ENCODE assay signal across 8 cellular contexts in genomic region chr3:57755368-57756021, GRCh38. TPM values are rescaled to one million over a fixed set of nuclear protein-coding genes. Genes with fewer than 3 reads are reported as not detected.
DNase-seq lines count a peak whose midpoint lies in the region; ATAC-seq and TF ChIP-seq lines count a peak whose summit lies in the region.

No MANE protein-coding gene starts in this region.

- dilution Hi-C loops in IMR-90 (cut with HindIII; ENCODE audit: low sequenced_read_pairs, unreplicated experiment), result no loop called here

- H3K9me1 ChIP-seq in IMR-90 (ENCODE audit: insufficient read depth, low read length), result peaks cover 7% of the 10 kb centered on the region; the same call in 1 of the 2 replicates

- H3K27ac Mint-ChIP-seq in memory B cell, result peak overlapping the region; percentile 84
- peak overlapping the region; percentile 95 for H3K27ac Mint-ChIP-seq in stimulated activated naive CD8-positive, alpha-beta T cell treated with anti-CD3 and anti-CD28 coated beads, Interleukin-15, Interleukin-2, amounts not matched to agents 100 ng/mL and 50 ng/mL, for 24 hours

- H4K20me1 ChIP-seq in IMR-90 (ENCODE audit: insufficient read depth, low read length), result peaks cover 31% of the 10 kb centered on the region

- H2BK120ac ChIP-seq in IMR-90 (ENCODE audit: low read depth, low read length), result peak overlapping the region; percentile 66

- H3K27me3 ChIP-seq in IMR-90 (ENCODE audit: control insufficient read depth, insufficient read depth, low read length), result no peaks in the 10 kb centered on the region
- no peaks in the 10 kb centered on the region for H3K27me3 ChIP-seq in dorsolateral prefrontal cortex

- peak overlapping the region; percentile 88 for H3K27ac ChIP-seq in IMR-90 (ENCODE audit: insufficient read depth, low read length)
- peak overlapping the region; percentile 60 to 98 (median 92) for H3K27ac ChIP-seq in dorsolateral prefrontal cortex

- peak overlapping the region; percentile 52; the same call in 1 of the 2 replicates for H4K91ac ChIP-seq in IMR-90 (ENCODE audit: insufficient read depth, low read depth, low read length)

- no peak for TF ChIP-seq RAD21 in IMR-90 (IDR thresholded peaks at IDR 0.05; ENCODE audit: low read length)

- H2AK9ac ChIP-seq in IMR-90 (replicated peaks; ENCODE audit: low read depth, low read length, poor library complexity), result no peak overlapping the region

- peak overlapping the region; percentile 87 for H2BK5ac ChIP-seq in IMR-90 (ENCODE audit: low read depth, low read length, poor library complexity, severe bottlenecking)

- 0 out of 3 replicates have a peak overlapping the region, but pooled peaks have one; percentile 12 for H2BK15ac ChIP-seq in IMR-90 (ENCODE audit: low read depth, low read length)

- peaks cover 17% of the 10 kb centered on the region for H3K4me1 Mint-ChIP-seq in memory B cell
- peaks cover 40% of the 10 kb centered on the region for H3K4me1 Mint-ChIP-seq in stimulated activated naive CD8-positive, alpha-beta T cell treated with anti-CD3 and anti-CD28 coated beads, Interleukin-15, Interleukin-2, amounts not matched to agents 100 ng/mL and 50 ng/mL, for 24 hours (ENCODE audit: low read depth)

- H2AK5ac ChIP-seq in IMR-90 (ENCODE audit: low read depth, low read length), result no peak overlapping the region

- POLR2A ChIA-PET in IMR-90 (lab: Charles Lee; ENCODE audit: unreplicated experiment), result no interaction called here

- H4K5ac ChIP-seq in IMR-90 (ENCODE audit: low read depth, low read length), result peak overlapping the region; percentile 29; the same call in 1 of the 2 replicates

- in situ Hi-C loops in IMR-90 (cut with MboI; ENCODE audit: low sequenced_read_pairs), result no loop called here

- peak overlapping the region; percentile 35; the same call in 1 of the 2 replicates for H2BK20ac ChIP-seq in IMR-90 (ENCODE audit: low read depth, low read length)

- TF ChIP-seq CTCF in IMR-90 (conservative IDR thresholded peaks at IDR 0.05; ENCODE audit: low read depth, low read length), result no peak
- TF ChIP-seq CTCF in dorsolateral prefrontal cortex (IDR thresholded peaks at IDR 0.05 in 54 of 56, conservative IDR thresholded peaks at IDR 0.05 in 2 of 56; ENCODE audit: low read depth in 1 of 56, partially characterized antibody in 56 of 56), result peak in 3 of 56 donors; percentile 19 to 21 (median 20)

- peak overlapping the region; percentile 52 for H3K18ac ChIP-seq in IMR-90 (ENCODE audit: low read depth, low read length)

- peaks cover 4% of the 10 kb centered on the region for H3K4me1 ChIP-seq in IMR-90 (ENCODE audit: control insufficient read depth, insufficient read depth, low read length)

- peak; percentile 66 for ATAC-seq in GM21723 (IDR thresholded peaks at IDR 0.05; ENCODE audit: unreplicated experiment)
- peak; percentile 68 for ATAC-seq in IMR-90 (ENCODE audit: low read depth)
- ATAC-seq in memory B cell (ENCODE audit: low read depth), result peak; percentile 61

- peak overlapping the region; percentile 88 for H3K4me2 ChIP-seq in IMR-90 (ENCODE audit: low read depth, low read length)

- H3K36me3 ChIP-seq in IMR-90 (ENCODE audit: control insufficient read depth, insufficient read depth, low read length), result peaks cover 4% of the 10 kb centered on the region; the same call in 1 of the 2 replicates

- H3K9me3 ChIP-seq in IMR-90 (ENCODE audit: control insufficient read depth, insufficient read depth, low read length), result no peaks in the 10 kb centered on the region

- H3K4ac ChIP-seq in IMR-90 (ENCODE audit: low read depth, low read length), result peak overlapping the region; percentile 76

- H2AFZ ChIP-seq in IMR-90 (replicated peaks; ENCODE audit: low read length, poor library complexity), result peak overlapping the region; percentile 90

- H3K9me3 Mint-ChIP-seq in memory B cell, result no peaks in the 10 kb centered on the region
- H3K9me3 Mint-ChIP-seq in stimulated activated naive CD8-positive, alpha-beta T cell treated with anti-CD3 and anti-CD28 coated beads, Interleukin-15, Interleukin-2, amounts not matched to agents 100 ng/mL and 50 ng/mL, for 24 hours, result no peaks in the 10 kb centered on the region

- no TSS peak for BruUV-seq in IMR-90 (replicated peaks; lab: Mats Ljungman, UMichigan)

- H3K23ac ChIP-seq in IMR-90 (ENCODE audit: low read depth, low read length), result peak overlapping the region; percentile 78; the same call in 1 of the 2 replicates

- intact Hi-C loops in IMR-90 (cut with micrococcal nuclease) (loop anchor here (2.0 to 5.0 kb wide), 4 partner anchors 47 to 159 kb away; partner anchors contain the start of gene ARF4), dorsolateral prefrontal cortex (cut with DNase I) (loop anchor here (1.0 to 10.0 kb wide), 4 partner anchors 63 to 201 kb away; partner anchors contain the start of genes ARF4 (in 2 of the 2) and PDE12 (in 2 of the 2))

- H3K9ac ChIP-seq in IMR-90 (ENCODE audit: low read depth, low read length), result peak overlapping the region; percentile 77

- peaks cover 3 to 31% of the 10 kb centered on the region in 2 experiments; a peak in 3 of 4 replicates for H3K79me1 ChIP-seq in IMR-90 (ENCODE audit: low read depth in 1 of 2, low read length in 2 of 2)

- DNase-seq in NCI-H748 (lab: John Stamatoyannopoulos, UW; ENCODE audit: unreplicated experiment), result peak; percentile 74
- DNase-seq in NCI-H748 treated with DMSO at 0.1 percent for 48 hours (lab: John Stamatoyannopoulos, UW), result no peak
- DNase-seq in IMR-90, result peak; percentile 38
- peak; percentile 26 for DNase-seq in T-helper 9 cell
- DNase-seq in dorsolateral prefrontal cortex, result peak in 9 of 10 donors; percentile 38 to 66 (median 52)
- DNase-seq in memory B cell (ENCODE audit: low spot score in 2 of 2), result peak in 1 of 2 donors; percentile 8

- 0 out of 2 replicates have a peak, but pooled peaks have one; percentile 3 for TF ChIP-seq POLR2A in IMR-90 (IDR thresholded peaks at IDR 0.05; ENCODE audit: low read depth, low read length)

- no peaks in the 10 kb centered on the region for H3K27me3 Mint-ChIP-seq in memory B cell
- H3K27me3 Mint-ChIP-seq in stimulated activated naive CD8-positive, alpha-beta T cell treated with anti-CD3 and anti-CD28 coated beads, Interleukin-15, Interleukin-2, amounts not matched to agents 100 ng/mL and 50 ng/mL, for 24 hours, result no peaks in the 10 kb centered on the region

- CTCF ChIA-PET in IMR-90 (lab: Yijun Ruan, JAX), result interaction anchor here (0.7 to 1.0 kb wide), 2 partner anchors 10 to 541 kb away, joined by 3 read pairs; no protein-coding TSS in a partner anchor

- H3K4me3 ChIP-seq in IMR-90 (ENCODE audit: insufficient read depth, low read depth, low read length) (peak overlapping the region; percentile 84), dorsolateral prefrontal cortex (peak overlapping the region; percentile 61 to 98 (median 89))

- peak overlapping the region; percentile 86 for H3K4me3 Mint-ChIP-seq in memory B cell
- H3K4me3 Mint-ChIP-seq in stimulated activated naive CD8-positive, alpha-beta T cell treated with anti-CD3 and anti-CD28 coated beads, Interleukin-15, Interleukin-2, amounts not matched to agents 100 ng/mL and 50 ng/mL, for 24 hours, result peak overlapping the region; percentile 89

- H3K14ac ChIP-seq in IMR-90 (replicated peaks; ENCODE audit: low read depth, low read length), result peak overlapping the region; percentile 83

- 8% methylated on average over 5 of the region's 11 CpGs; no CpG with 5 or more reads in 1 of the 2 experiments for WGBS in IMR-90 (ENCODE audit: extremely low coverage in 2 of 2, insufficient read length in 1 of 2), 2 experiments

- H3K56ac ChIP-seq in IMR-90 (ENCODE audit: extremely low read depth, insufficient read depth, low read length), result peak overlapping the region; percentile 97

- peak overlapping the region; percentile 40 to 95 for H4K8ac ChIP-seq in IMR-90 (ENCODE audit: low read depth in 2 of 2, low read length in 2 of 2)

- no peaks in the 10 kb centered on the region for H3K36me3 Mint-ChIP-seq in memory B cell
- H3K36me3 Mint-ChIP-seq in stimulated activated naive CD8-positive, alpha-beta T cell treated with anti-CD3 and anti-CD28 coated beads, Interleukin-15, Interleukin-2, amounts not matched to agents 100 ng/mL and 50 ng/mL, for 24 hours (ENCODE audit: low read depth), result peaks cover 33% of the 10 kb centered on the region

TF ChIP-seq in IMR-90, 13 proteins besides CTCF, POLR2A, EP300 and RAD21:
- no peak for TF ChIP-seq MAFK (IDR thresholded peaks at IDR 0.05; ENCODE audit: low read depth, low read length)
- no peak for TF ChIP-seq RFX5 (IDR thresholded peaks at IDR 0.05; ENCODE audit: low read depth, low read length)
- TF ChIP-seq CHD1 (IDR thresholded peaks at IDR 0.05; ENCODE audit: low read depth, low read length), result no peak
- TF ChIP-seq ELK1 (IDR thresholded peaks at IDR 0.05; ENCODE audit: borderline replicate concordance, low read depth, low read length), result no peak
TF ChIP-seq in IMR-90: peak in this region for 0.

RNA-seq across cellular contexts. Expression of gene SLMAP, which starts 0.6 kb away (rescaled TPM):
- total RNA-seq in IMR-90 (2012; rRNA removed) (26.5 and 32.2 TPM in 2 replicates), dorsolateral prefrontal cortex (100 to 1,000 TPM in 1 of 120 experiments, 10 to 100 TPM in 119; 48.2 to 101 (median 69.5) TPM)
- polyA plus RNA-seq in IMR-90 (2012; rRNA removed), result 14.1 and 15.5 TPM in 2 replicates
- polyA plus RNA-seq in IMR-90 (2012; cell fraction: cytosol; rRNA removed), result 5.0 and 19.4 TPM in 2 replicates
- 10.6 and 24.7 TPM in 2 replicates for polyA plus RNA-seq in IMR-90 (2012; cell fraction: nucleus; rRNA removed; ENCODE audit: low replicate concordance)
